19 cellular contexts compared by ENCODE assay signal in genomic region chr5:73027361-73027760, GRCh38.
DNase-seq lines count a peak whose midpoint lies in the region; ATAC-seq, FAIRE-seq and TF ChIP-seq lines count a peak whose summit lies in the region.
"Had no signal": no experiment of that assay in that cellular context is flagged by ENCODE, and none has a peak within 500 bp of the region (broad histone marks: within the 10 kb centered on the region; RNA-seq: fewer than 3 reads in every experiment).

No MANE protein-coding gene starts in this region.

- H3K36me3 ChIP-seq in RWPE2 (ENCODE audit: low read depth) (peaks cover 19% of the 10 kb centered on the region), kidney (ENCODE audit: control insufficient read depth in 1 of 2, insufficient read depth in 2 of 2, low read length in 2 of 2) (peaks cover 0 to 2% of the 10 kb centered on the region in 2 donors), spleen (peaks cover 0 to 49% (median 5%) of the 10 kb centered on the region in 6 donors), transverse colon (peaks cover 0 to 8% (median 0%) of the 10 kb centered on the region in 4 donors)

- H3K9ac ChIP-seq in kidney (ENCODE audit: low read length in 2 of 2): no peak overlapping the region

- 77 to 85% (median 82%) methylated on average over 2 of the region's 2 CpGs for WGBS in spleen, 5 donors
- WGBS in transverse colon (ENCODE audit: low coverage in 1 of 2), 2 donors: 66 to 86% methylated on average over 2 of the region's 2 CpGs

- no peak overlapping the region for H3K4me3 ChIP-seq in AG04450 (ENCODE audit: low read depth, low read length)
- no peak overlapping the region for H3K4me3 ChIP-seq in RWPE2 (ENCODE audit: severe bottlenecking)
- no peak overlapping the region for H3K4me3 ChIP-seq in kidney (ENCODE audit: low read length in 2 of 2)
- H3K4me3 ChIP-seq in spleen: no peak overlapping the region
- H3K4me3 ChIP-seq in transverse colon: no peak overlapping the region
- H3K4me3 ChIP-seq: GM12878, testis had no signal

- TF ChIP-seq POLR2A in spleen (IDR thresholded peaks at IDR 0.05): no peak
- TF ChIP-seq POLR2A in transverse colon (IDR thresholded peaks at IDR 0.05): no peak

- ATAC-seq in RWPE2 (ENCODE audit: low read depth): no peak
- ATAC-seq in GM19467 (IDR thresholded peaks at IDR 0.05; ENCODE audit: unreplicated experiment): no peak
- ATAC-seq: GM12878, Right ventricle myocardium inferior, T-cell had no signal

- CTCF ChIA-PET in AG04450 (lab: Charles Lee): no interaction called here

- DNase-seq in AG04450 (ENCODE audit: low read depth, low spot score) (no peak), RWPE2 (ENCODE audit: low spot score) (no peak), kidney (no peak), spleen (no peak), NCI-H1694 (lab: John Stamatoyannopoulos, UW) (no peak), transverse colon (no peak)
- DNase-seq: activated CD4-positive, alpha-beta T cell treated with anti-CD3 and anti-CD28 coated beads, Interleukin-2, amount 10 ng/mL, durations not matched to agents 7 days and 5 days; activated naive CD8-positive, alpha-beta T cell treated with anti-CD3 and anti-CD28 coated beads, Interleukin-2, amount 10 ng/mL, durations not matched to agents 7 days and 5 days; COR-L47; HCEC 1CT; IMR-90; NCI-H187; NCI-H345; T-cell; testis had no signal

- POLR2A ChIA-PET in AG04450 (lab: Yijun Ruan, JAX): no interaction called here

- TF ChIP-seq EP300 in transverse colon (IDR thresholded peaks at IDR 0.05; ENCODE audit: low read depth): no peak

- FAIRE-seq in kidney (lab: Jason Lieb, UNC): peak; percentile 66
- FAIRE-seq: GM12878 had no signal

- no peaks in the 10 kb centered on the region for H3K27me3 ChIP-seq in AG04450 (ENCODE audit: control insufficient read depth, insufficient read depth, low read length)
- H3K27me3 ChIP-seq in RWPE2 (ENCODE audit: insufficient read depth, poor library complexity, severe bottlenecking): no peaks in the 10 kb centered on the region
- H3K27me3 ChIP-seq in spleen (replicated peaks in 1 of 7): no peaks in the 10 kb centered on the region
- H3K27me3 ChIP-seq in transverse colon: no peaks in the 10 kb centered on the region
- H3K27me3 ChIP-seq: testis had no signal

- TF ChIP-seq CTCF in AG04450 (IDR thresholded peaks at IDR 0.05; ENCODE audit: low read depth, low read length) (0 out of 2 replicates have a peak, but pooled peaks have one; percentile 15), GM12873 (IDR thresholded peaks at IDR 0.05; ENCODE audit: insufficient read depth, low read depth, low read length, missing control alignments) (peak; percentile 13), RWPE2 (IDR thresholded peaks at IDR 0.05; ENCODE audit: poor library complexity, severe bottlenecking) (peak; percentile 33), kidney (IDR thresholded peaks at IDR 0.05; ENCODE audit: borderline replicate concordance, extremely low read depth, insufficient read depth) (no peak), spleen (IDR thresholded peaks at IDR 0.05 in 8 of 11, conservative IDR thresholded peaks at IDR 0.05 in 3 of 11) (no peak), transverse colon (IDR thresholded peaks at IDR 0.05) (peak in 2 of 5 experiments; percentile 12 to 17)

- H3K4me1 ChIP-seq in RWPE2 (ENCODE audit: insufficient read depth, poor library complexity, severe bottlenecking) (peaks cover 25% of the 10 kb centered on the region), kidney (ENCODE audit: control insufficient read depth in 1 of 2, insufficient read depth in 1 of 2, low read depth in 1 of 2, low read length in 2 of 2) (peaks cover 0 to 4% of the 10 kb centered on the region in 2 donors), spleen (peaks cover 0 to 5% (median 0%) of the 10 kb centered on the region in 6 donors), transverse colon (peaks cover 0 to 5% (median 0%) of the 10 kb centered on the region in 4 donors)
- H3K4me1 ChIP-seq: testis had no signal

- H3K27ac ChIP-seq in AG04450 (ENCODE audit: low read depth, low read length): no peak overlapping the region
- no peak overlapping the region for H3K27ac ChIP-seq in RWPE2 (ENCODE audit: poor library complexity, severe bottlenecking)
- no peak overlapping the region for H3K27ac ChIP-seq in kidney (ENCODE audit: low read depth in 2 of 2, low read length in 2 of 2)
- H3K27ac ChIP-seq in spleen: no peak overlapping the region
- H3K27ac ChIP-seq in transverse colon: no peak overlapping the region
- H3K27ac ChIP-seq: testis had no signal

- intact Hi-C loops in kidney (cut with DNase I) (no loop called here), spleen (cut with DNase I; ENCODE audit: low total_unique reads) (no loop called here), transverse colon (cut with DNase I; ENCODE audit: low total_unique reads) (no loop called here)

- in situ Hi-C loops in transverse colon (cut with MboI; ENCODE audit: low pct_ligation_motif_present in 1 of 4, low pct_unique_long_range_greater_than_20kb in 1 of 4, low sequenced_read_pairs in 3 of 4): no loop called here

- H3K9me3 ChIP-seq in AG04450 (ENCODE audit: control insufficient read depth, insufficient read depth, low read length) (no peaks in the 10 kb centered on the region), RWPE2 (ENCODE audit: severe bottlenecking) (no peaks in the 10 kb centered on the region), kidney (ENCODE audit: control insufficient read depth in 1 of 2, low read length in 2 of 2) (no peaks in the 10 kb centered on the region), spleen (no peaks in the 10 kb centered on the region), transverse colon (no peaks in the 10 kb centered on the region)
- H3K9me3 ChIP-seq: testis had no signal

Comparison
In these comparisons a context has a peak if more than half of its experiments do, and no peak if none do; other contexts are left out.
1. CTCF ChIP-seq: peak in AG04450 (single experiment), GM12873 (single experiment) and RWPE2 (single experiment); none in kidney (single experiment) and spleen (0 of 11).